Comparison of ENCODE assay signal across 8 cellular contexts in genomic region chr2:27356056-27356381, GRCh38. TPM values are rescaled to one million over a fixed set of nuclear protein-coding genes. Genes with fewer than 3 reads are reported as not detected.
DNase-seq lines count a peak whose midpoint lies in the region; ATAC-seq, FAIRE-seq and TF ChIP-seq lines count a peak whose summit lies in the region.

No MANE protein-coding gene starts in this region.

- H3K36me3 Mint-ChIP-seq in CD14-positive monocyte (peaks cover 0 to 20% of the 10 kb centered on the region in 2 donors), immature natural killer cell (no peaks in the 10 kb centered on the region)
- H3K36me3 Mint-ChIP-seq in stimulated activated memory B cell treated with anti-CD40 and anti-IgM and Interleukin-4, amounts not matched to agents 10 μg/mL and 1 μg/mL and 100 μg/mL, for 72 hours = peaks cover 10% of the 10 kb centered on the region

- H3K4me3 ChIP-seq in NT2/D1 (ENCODE audit: insufficient read length, low read depth) (peak overlapping the region; percentile 93), astrocyte of the spinal cord (ENCODE audit: low read depth, low read length) (peak overlapping the region; percentile 59)

- H3K9me3 ChIP-seq in NT2/D1 (ENCODE audit: insufficient read depth, low read length) = 0 out of 2 replicates have a peak, but pooled peaks cover 7% of the 10 kb centered on the region

- H3K4me1 Mint-ChIP-seq in CD14-positive monocyte (peaks cover 40% of the 10 kb centered on the region), immature natural killer cell (peaks cover 48 to 63% of the 10 kb centered on the region in 2 donors)
- peaks cover 46% of the 10 kb centered on the region for H3K4me1 Mint-ChIP-seq in stimulated activated memory B cell treated with anti-CD40 and anti-IgM and Interleukin-4, amounts not matched to agents 10 μg/mL and 1 μg/mL and 100 μg/mL, for 72 hours

- intact Hi-C loops in CD14-positive monocyte (cut with micrococcal nuclease) = loop anchor here (1.0 to 5.0 kb wide), 3 partner anchors 14 to 144 kb away; partner anchors contain the start of genes EIF2B4 (in 2 of the 2), SNX17 (in 2 of the 2), ATRAID (in 1 of the 2) and SLC5A6 (in 1 of the 2)

- peak overlapping the region; percentile 98 to 100 (median 99) for H3K27ac Mint-ChIP-seq in CD14-positive monocyte
- H3K27ac Mint-ChIP-seq in immature natural killer cell = peak overlapping the region; percentile 94 to 100 (median 98)
- H3K27ac Mint-ChIP-seq in stimulated activated memory B cell treated with anti-CD40 and anti-IgM and Interleukin-4, amounts not matched to agents 10 μg/mL and 1 μg/mL and 100 μg/mL, for 72 hours = peak overlapping the region; percentile 99

- H3K27me3 Mint-ChIP-seq in CD14-positive monocyte (ENCODE audit: low read depth in 3 of 3) = no peaks in the 10 kb centered on the region
- peaks cover 6 to 12% (median 7%) of the 10 kb centered on the region in 3 donors for H3K27me3 Mint-ChIP-seq in immature natural killer cell (ENCODE audit: low read depth in 3 of 3)
- H3K27me3 Mint-ChIP-seq in stimulated activated memory B cell treated with anti-CD40 and anti-IgM and Interleukin-4, amounts not matched to agents 10 μg/mL and 1 μg/mL and 100 μg/mL, for 72 hours = no peaks in the 10 kb centered on the region

- H3K9ac ChIP-seq in NT2/D1 (ENCODE audit: insufficient read length, low read depth) = peak overlapping the region; percentile 98

- H3K4me3 Mint-ChIP-seq in CD14-positive monocyte = peak overlapping the region; percentile 97 to 99
- H3K4me3 Mint-ChIP-seq in immature natural killer cell = peak overlapping the region; percentile 92 to 100 (median 98)
- peak overlapping the region; percentile 96 for H3K4me3 Mint-ChIP-seq in stimulated activated memory B cell treated with anti-CD40 and anti-IgM and Interleukin-4, amounts not matched to agents 10 μg/mL and 1 μg/mL and 100 μg/mL, for 72 hours

- DNase-seq in CD14-positive monocyte (ENCODE audit: low spot score) (peak; percentile 79), NT2/D1 (ENCODE audit: low read depth, low spot score) (peak; percentile 23), astrocyte of the spinal cord (ENCODE audit: low read depth, low spot score) (no peak), immature natural killer cell (no peak), frontal cortex (ENCODE audit: low spot score in 2 of 2) (no peak)

- H3K36me3 ChIP-seq in NT2/D1 (ENCODE audit: insufficient read depth, insufficient read length, low read length) = peaks cover 13% of the 10 kb centered on the region

- H3K9me3 Mint-ChIP-seq in CD14-positive monocyte (no peaks in the 10 kb centered on the region), immature natural killer cell (no peaks in the 10 kb centered on the region)
- H3K9me3 Mint-ChIP-seq in stimulated activated memory B cell treated with anti-CD40 and anti-IgM and Interleukin-4, amounts not matched to agents 10 μg/mL and 1 μg/mL and 100 μg/mL, for 72 hours = no peaks in the 10 kb centered on the region

- H3K27me3 ChIP-seq in NT2/D1 (ENCODE audit: insufficient read depth, insufficient read length) = no peaks in the 10 kb centered on the region

- peak; percentile 21 for ATAC-seq in GM18861 (IDR thresholded peaks at IDR 0.05; ENCODE audit: unreplicated experiment)
- peak; percentile 31 for ATAC-seq in HG03095 (IDR thresholded peaks at IDR 0.05; ENCODE audit: unreplicated experiment)
- ATAC-seq in stimulated activated memory B cell treated with anti-CD40 and anti-IgM and Interleukin-4, amounts not matched to agents 10 μg/mL and 1 μg/mL and 100 μg/mL, for 72 hours = peak; percentile 66

- no peaks in the 10 kb centered on the region for H3K4me1 ChIP-seq in NT2/D1 (ENCODE audit: insufficient read depth, insufficient read length)

- no peak for FAIRE-seq in frontal cortex (lab: Jason Lieb, UNC)

- TF ChIP-seq CTCF in CD14-positive monocyte (IDR thresholded peaks at IDR 0.05) = no peak
- TF ChIP-seq CTCF in astrocyte of the spinal cord (IDR thresholded peaks at IDR 0.05; ENCODE audit: low read depth, low read length) = no peak

- in situ Hi-C loops in astrocyte of the spinal cord (cut with HindIII; ENCODE audit: low sequenced_read_pairs) = no loop called here

RNA-seq across cellular contexts. Expression of gene GTF3C2, which starts 0.5 kb away (rescaled TPM):
- 10 to 100 TPM; 34.4 to 41.7 TPM for polyA plus RNA-seq in CD14-positive monocyte
- polyA plus RNA-seq in immature natural killer cell = 10 to 100 TPM; 22.1 to 43.7 (median 34.7) TPM
- 37.5 TPM for total RNA-seq in frontal cortex

RNA-seq across cellular contexts. Expression of gene EIF2B4, which starts 14.1 kb away (rescaled TPM):
- 10 to 100 TPM; 29.5 to 42.3 TPM for polyA plus RNA-seq in CD14-positive monocyte
- 10 to 100 TPM; 21.3 to 33.1 (median 24.7) TPM for polyA plus RNA-seq in immature natural killer cell
- total RNA-seq in frontal cortex = 16.7 TPM

RNA-seq across cellular contexts. Expression of gene SNX17, which starts 14.4 kb away (rescaled TPM):
- polyA plus RNA-seq in CD14-positive monocyte (100 to 1,000 TPM; 291 to 338 TPM), immature natural killer cell (100 to 1,000 TPM; 236 to 321 (median 261) TPM)
- total RNA-seq in frontal cortex = 47.7 TPM

RNA-seq across cellular contexts. Expression of gene ZNF513, which starts 24.5 kb away (rescaled TPM):
- polyA plus RNA-seq in CD14-positive monocyte (1 to 10 TPM; 2.4 to 2.6 TPM), immature natural killer cell (1 to 10 TPM; 2.2 to 6.3 (median 2.7) TPM)
- total RNA-seq in frontal cortex = 12.6 TPM

RNA-seq across cellular contexts. Expression of gene MPV17, which starts 33.1 kb away (rescaled TPM):
- polyA plus RNA-seq in CD14-positive monocyte = 100 to 1,000 TPM; 136 to 160 TPM
- polyA plus RNA-seq in immature natural killer cell = 100 to 1,000 TPM; 101 to 276 (median 130) TPM
- 41.6 TPM for total RNA-seq in frontal cortex

Comparison
In these comparisons a context has a peak if more than half of its experiments do, and no peak if none do; other contexts are left out.
1. DNase-seq: peak in CD14-positive monocyte (single experiment) and NT2/D1 (single experiment); none in astrocyte of the spinal cord (single experiment), immature natural killer cell (0 of 3) and frontal cortex (0 of 2).
2. Peak in every context shown above with its lines, with median percentiles within 50 percentile points of each other: H3K27ac Mint-ChIP-seq, H3K4me3 Mint-ChIP-seq and ATAC-seq.